Comparison of ENCODE assay signal across 18 cellular contexts in the genomic region with DNA sequence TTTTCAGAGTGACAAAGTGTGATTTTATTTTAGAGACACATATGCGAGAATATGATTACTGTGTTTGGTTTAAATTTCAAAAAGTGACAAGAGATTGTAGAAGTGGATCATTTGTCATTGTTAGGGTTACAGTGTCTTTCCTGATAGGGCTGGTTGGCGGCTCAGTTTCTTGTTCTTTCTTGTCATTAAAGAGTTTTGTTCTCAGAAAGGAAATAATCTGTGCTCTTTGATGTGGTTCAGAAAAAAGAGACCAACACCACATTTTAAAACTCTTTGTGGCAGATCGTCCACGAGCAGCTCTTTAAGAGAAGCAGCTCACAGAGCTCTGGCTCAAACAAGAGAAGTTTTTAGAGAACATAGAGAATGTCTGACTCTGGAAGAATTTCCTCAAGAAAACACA. TPM values are rescaled to one million over a fixed set of nuclear protein-coding genes. Genes with fewer than 3 reads are reported as not detected.
DNase-seq lines count a peak whose midpoint lies in the region; ATAC-seq lines count a peak whose summit lies in the region.
"Had no signal": no experiment of that assay in that cellular context is flagged by ENCODE, and none has a peak within 500 bp of the region (broad histone marks: within the 10 kb centered on the region; RNA-seq: fewer than 3 reads in every experiment).

No MANE protein-coding gene starts in this region.

- H3K4me1 Mint-ChIP-seq in activated T-helper 1 cell treated with anti-CD3 and anti-CD28 coated beads, Interleukin-12 subunit alpha, Interleukin-12 subunit beta, Interleukin-2, Interleukin-4 antibody, amounts not matched to agents 30 ng/mL and 10 ng/mL and 1 ng/mL, durations not matched to agents 14 hours and 24 hours and 36 hours (ENCODE audit: low read depth) = peaks cover 8% of the 10 kb centered on the region

- no peak overlapping the region for H2BK5ac ChIP-seq in neuronal stem cell (ENCODE audit: low read length)

- intact Hi-C loops in activated T-helper 1 cell treated with anti-CD3 and anti-CD28 coated beads, Interleukin-12 subunit alpha, Interleukin-12 subunit beta, Interleukin-2, Interleukin-4 antibody, amounts not matched to agents 30 ng/mL and 10 ng/mL and 1 ng/mL, durations not matched to agents 14 hours and 24 hours and 36 hours (cut with micrococcal nuclease) = no loop called here

- H4K8ac ChIP-seq in neuronal stem cell (ENCODE audit: low read depth, low read length) = no peak overlapping the region

- H3K9me3 Mint-ChIP-seq in activated T-helper 1 cell treated with anti-CD3 and anti-CD28 coated beads, Interleukin-12 subunit alpha, Interleukin-12 subunit beta, Interleukin-2, Interleukin-4 antibody, amounts not matched to agents 30 ng/mL and 10 ng/mL and 1 ng/mL, durations not matched to agents 14 hours and 24 hours and 36 hours = no peaks in the 10 kb centered on the region

- H4K91ac ChIP-seq in neuronal stem cell (ENCODE audit: low read depth, low read length, poor library complexity) = no peak overlapping the region

- no peaks in the 10 kb centered on the region for H3K36me3 ChIP-seq in neuronal stem cell (replicated peaks in 1 of 2; ENCODE audit: control insufficient read depth in 2 of 2, insufficient read depth in 2 of 2, low read length in 2 of 2)
- H3K36me3 ChIP-seq: colonic mucosa had no signal

- H3K4me1 ChIP-seq in neuronal stem cell (ENCODE audit: control insufficient read depth in 2 of 2, insufficient read depth in 1 of 2, low read depth in 1 of 2, low read length in 2 of 2) = peaks cover 0 to 4% of the 10 kb centered on the region in 2 donors
- H3K4me1 ChIP-seq: colonic mucosa had no signal

- no peak overlapping the region for H3K27ac Mint-ChIP-seq in activated T-helper 1 cell treated with anti-CD3 and anti-CD28 coated beads, Interleukin-12 subunit alpha, Interleukin-12 subunit beta, Interleukin-2, Interleukin-4 antibody, amounts not matched to agents 30 ng/mL and 10 ng/mL and 1 ng/mL, durations not matched to agents 14 hours and 24 hours and 36 hours
- H3K27ac Mint-ChIP-seq: activated CD8-positive, alpha-beta memory T cell treated with anti-CD3 and anti-CD28 coated beads, Interleukin-2, amount 10 ng/mL, durations not matched to agents 7 days and 5 days; IgD-negative memory B cell had no signal

- H3K4me3 ChIP-seq in neuronal stem cell (ENCODE audit: low read length in 2 of 2) = no peak overlapping the region
- H3K4me3 ChIP-seq: colonic mucosa had no signal

- H2AK5ac ChIP-seq in neuronal stem cell (ENCODE audit: low read depth, low read length) = no peak overlapping the region

- WGBS in neuronal stem cell (ENCODE audit: extremely low coverage in 2 of 2, insufficient read length in 2 of 2, insufficient replicate concordance in 1 of 2), 2 donors = no CpG with 5 or more reads among the region's 4 CpGs

- H2AFZ ChIP-seq in neuronal stem cell (ENCODE audit: low read length) = peak overlapping the region; percentile 39

- no peak overlapping the region for H2BK15ac ChIP-seq in neuronal stem cell (ENCODE audit: low read length)

- H3K9me3 ChIP-seq in neuronal stem cell (replicated peaks in 1 of 2; ENCODE audit: control insufficient read depth in 2 of 2, insufficient read depth in 1 of 2, low read depth in 1 of 2, low read length in 2 of 2) = no peaks in the 10 kb centered on the region
- H3K9me3 ChIP-seq: colonic mucosa had no signal

- H2BK12ac ChIP-seq in neuronal stem cell (ENCODE audit: low read length) = no peak overlapping the region

- H3K4ac ChIP-seq in neuronal stem cell (ENCODE audit: low read length) = no peak overlapping the region

- no peak overlapping the region for H2BK120ac ChIP-seq in neuronal stem cell (ENCODE audit: low read depth, low read length)

- H3K9ac ChIP-seq in neuronal stem cell (ENCODE audit: low read depth, low read length, poor library complexity) = no peak overlapping the region

- no peak overlapping the region for H3K27ac ChIP-seq in neuronal stem cell (replicated peaks; ENCODE audit: low read length)
- H3K27ac ChIP-seq: colonic mucosa had no signal

- peak; percentile 5 for DNase-seq in activated gamma-delta T cell treated with Interleukin-2 at 50 U/mL for 16 hours
- DNase-seq in activated gamma-delta T cell (lab: John Stamatoyannopoulos, UW) = no peak
- peak; percentile 1 for DNase-seq in activated T-helper 1 cell treated with anti-CD3 and anti-CD28 coated beads, Interleukin-12 subunit alpha, Interleukin-12 subunit beta, Interleukin-2, Interleukin-4 antibody, amounts not matched to agents 30 ng/mL and 10 ng/mL and 1 ng/mL, durations not matched to agents 14 hours and 24 hours and 36 hours (ENCODE audit: low spot score)
- DNase-seq in neuronal stem cell (ENCODE audit: low spot score) = no peak
- DNase-seq in nucleus accumbens (lab: John Stamatoyannopoulos, UW) = no peak
- DNase-seq in DMS114 treated with DMSO at 0.1 percent for 48 hours (lab: John Stamatoyannopoulos, UW; ENCODE audit: unreplicated experiment) = no peak
- DNase-seq: activated CD8-positive, alpha-beta memory T cell treated with anti-CD3 and anti-CD28 coated beads, Interleukin-2, amount 10 ng/mL, durations not matched to agents 7 days and 5 days; amygdala; colonic mucosa; NCI-H1105; NCI-H2171; NCI-H82; stimulated activated CD4-positive, alpha-beta T cell treated with anti-CD3 and anti-CD28 coated beads, Interleukin-2, amount 100 ng/mL, for 48 hours; trophoblast cell had no signal

- no peaks in the 10 kb centered on the region for H3K36me3 Mint-ChIP-seq in activated T-helper 1 cell treated with anti-CD3 and anti-CD28 coated beads, Interleukin-12 subunit alpha, Interleukin-12 subunit beta, Interleukin-2, Interleukin-4 antibody, amounts not matched to agents 30 ng/mL and 10 ng/mL and 1 ng/mL, durations not matched to agents 14 hours and 24 hours and 36 hours (ENCODE audit: low read depth)
- H3K36me3 Mint-ChIP-seq: activated CD8-positive, alpha-beta memory T cell treated with anti-CD3 and anti-CD28 coated beads, Interleukin-2, amount 10 ng/mL, durations not matched to agents 7 days and 5 days; IgD-negative memory B cell had no signal

- no peak overlapping the region for H3K14ac ChIP-seq in neuronal stem cell (ENCODE audit: low read length)

- H3K4me3 Mint-ChIP-seq in activated T-helper 1 cell treated with anti-CD3 and anti-CD28 coated beads, Interleukin-12 subunit alpha, Interleukin-12 subunit beta, Interleukin-2, Interleukin-4 antibody, amounts not matched to agents 30 ng/mL and 10 ng/mL and 1 ng/mL, durations not matched to agents 14 hours and 24 hours and 36 hours = no peak overlapping the region
- H3K4me3 Mint-ChIP-seq: activated CD8-positive, alpha-beta memory T cell treated with anti-CD3 and anti-CD28 coated beads, Interleukin-2, amount 10 ng/mL, durations not matched to agents 7 days and 5 days; IgD-negative memory B cell had no signal

- H3K27me3 Mint-ChIP-seq in activated T-helper 1 cell treated with anti-CD3 and anti-CD28 coated beads, Interleukin-12 subunit alpha, Interleukin-12 subunit beta, Interleukin-2, Interleukin-4 antibody, amounts not matched to agents 30 ng/mL and 10 ng/mL and 1 ng/mL, durations not matched to agents 14 hours and 24 hours and 36 hours (ENCODE audit: insufficient read depth) = peaks cover 43% of the 10 kb centered on the region

- no peak overlapping the region for H3K18ac ChIP-seq in neuronal stem cell (ENCODE audit: low read length)

- no peak overlapping the region for H3K4me2 ChIP-seq in neuronal stem cell (ENCODE audit: insufficient read depth, low read length, poor library complexity, severe bottlenecking)

- no peaks in the 10 kb centered on the region for H3K27me3 ChIP-seq in neuronal stem cell (ENCODE audit: control insufficient read depth in 3 of 3, insufficient read depth in 3 of 3, low read depth in 1 of 3, low read length in 3 of 3)
- H3K27me3 ChIP-seq: colonic mucosa had no signal

- no peak overlapping the region for H3K23ac ChIP-seq in neuronal stem cell (ENCODE audit: low read depth, low read length, poor library complexity)

- no peaks in the 10 kb centered on the region for H3K79me1 ChIP-seq in neuronal stem cell (ENCODE audit: low read depth, low read length)

- peak; percentile 67 for ATAC-seq in HG03442 (IDR thresholded peaks at IDR 0.05; ENCODE audit: unreplicated experiment)
- no peak for ATAC-seq in HG02973 (IDR thresholded peaks at IDR 0.05; ENCODE audit: unreplicated experiment)
- ATAC-seq: activated CD8-positive, alpha-beta memory T cell treated with anti-CD3 and anti-CD28 coated beads, Interleukin-2, amount 10 ng/mL, durations not matched to agents 7 days and 5 days; sciatic nerve had no signal

RNA-seq across cellular contexts. Expression of a gene that starts 45.6 kb away (rescaled TPM):
- 0.71 and 1.5 TPM in 2 replicates for total RNA-seq in activated T-helper 1 cell treated with anti-CD3 and anti-CD28 coated beads, Interleukin-12 subunit alpha, Interleukin-12 subunit beta, Interleukin-2, Interleukin-4 antibody, amounts not matched to agents 30 ng/mL and 10 ng/mL and 1 ng/mL, durations not matched to agents 14 hours and 24 hours and 36 hours
- 101 TPM for polyA plus RNA-seq in neuronal stem cell (2013, experiment 1 of 2)
- 101 TPM for polyA plus RNA-seq in neuronal stem cell (2013, experiment 2 of 2)

Comparison
In these comparisons a context has a peak if more than half of its experiments do, and no peak if none do; other contexts are left out.
1. DNase-seq: peak in activated gamma-delta T cell treated with Interleukin-2 at 50 U/mL for 16 hours (single experiment) and activated T-helper 1 cell treated with anti-CD3 and anti-CD28 coated beads, Interleukin-12 subunit alpha, Interleukin-12 subunit beta, Interleukin-2, Interleukin-4 antibody, amounts not matched to agents 30 ng/mL and 10 ng/mL and 1 ng/mL, durations not matched to agents 14 hours and 24 hours and 36 hours (single experiment); none in activated gamma-delta T cell (single experiment), neuronal stem cell (single experiment), nucleus accumbens (0 of 56) and DMS114 treated with DMSO at 0.1 percent for 48 hours (single experiment).